ENCODE assay signal across 32 cellular contexts in the genomic region with DNA sequence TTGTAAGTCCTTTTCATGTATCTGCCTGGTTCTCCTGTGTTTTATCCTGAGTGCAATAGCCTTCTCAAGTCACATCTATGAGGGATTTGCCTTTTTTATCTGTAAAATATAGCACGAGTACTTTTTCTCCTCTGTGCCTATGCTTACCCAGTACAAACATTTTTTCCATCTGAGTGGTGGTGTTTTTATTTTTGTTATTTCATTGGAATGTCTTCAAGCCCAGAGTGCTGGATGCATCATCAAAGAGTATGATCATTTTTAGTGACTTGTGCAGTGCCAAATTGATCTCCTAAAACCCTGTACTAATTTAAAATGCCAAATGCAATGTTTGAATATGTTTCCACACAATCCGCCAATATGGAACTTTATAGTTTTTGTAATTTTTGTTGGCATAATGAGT.
"Had no signal": no experiment of that assay in that cellular context is flagged by ENCODE, and none has a peak within 500 bp of the region (broad histone marks: within the 10 kb centered on the region; RNA-seq: fewer than 3 reads in every experiment).

No MANE protein-coding gene starts in this region.

- H3K4me3 Mint-ChIP-seq: activated CD4-positive, alpha-beta memory T cell treated with anti-CD3 and anti-CD28 coated beads for 36 hours; activated naive CD4-positive, alpha-beta T cell treated with anti-CD3 and anti-CD28 coated beads, Interleukin-2, amount 10 ng/mL, durations not matched to agents 7 days and 5 days; activated naive CD8-positive, alpha-beta T cell treated with anti-CD3 and anti-CD28 coated beads, Interleukin-2, amount 10 ng/mL, durations not matched to agents 7 days and 5 days; activated T-cell treated with anti-CD3 and anti-CD28 coated beads, Interleukin-2, amount 50 U/mL, for 24 hours; effector memory CD8-positive, alpha-beta T cell; naive thymus-derived CD4-positive, alpha-beta T cell; stimulated activated naive B cell treated with anti-CD40 and anti-IgM and Interleukin-4, amounts not matched to agents 10 μg/mL and 1 μg/mL and 100 μg/mL, for 72 hours had no signal

- FAIRE-seq: endothelial cell of umbilical vein, keratinocyte had no signal

- H3K9me3 ChIP-seq: psoas muscle, sigmoid colon, stomach, thyroid gland, upper lobe of left lung, vagina had no signal

- DNase-seq: activated CD4-positive, alpha-beta memory T cell treated with anti-CD3 and anti-CD28 coated beads for 36 hours; activated CD4-positive, alpha-beta T cell treated with anti-CD3 and anti-CD28 coated beads for 48 hours; activated CD8-positive, alpha-beta memory T cell treated with anti-CD3 and anti-CD28 coated beads, Interleukin-2, amount 50 U/mL, for 48 hours; activated gamma-delta T cell; activated naive CD4-positive, alpha-beta T cell treated with anti-CD3 and anti-CD28 coated beads, Interleukin-2, amount 10 ng/mL, durations not matched to agents 7 days and 5 days; activated naive CD8-positive, alpha-beta T cell treated with anti-CD3 and anti-CD28 coated beads, Interleukin-2, amount 10 ng/mL, durations not matched to agents 7 days and 5 days; activated T-cell treated with anti-CD3 and anti-CD28 coated beads, Interleukin-2, amount 50 U/mL, for 24 hours; amniotic stem cell; caudate nucleus; cortex of kidney; effector memory CD8-positive, alpha-beta T cell; foreskin melanocyte; left cardiac atrium; left ventricle myocardium superior; mammary epithelial cell; naive thymus-derived CD4-positive, alpha-beta T cell; nucleus accumbens; psoas muscle; sigmoid colon; stimulated activated CD4-positive, alpha-beta T cell treated with anti-CD3 and anti-CD28 coated beads, Interleukin-15, amount 100 ng/mL, for 24 hours; stimulated activated CD4-positive, alpha-beta T cell treated with anti-CD3 and anti-CD28 coated beads, Interleukin-2, amount 100 ng/mL, for 24 hours; stimulated activated naive B cell treated with anti-CD40 and anti-IgM and Interleukin-4, amounts not matched to agents 10 μg/mL and 1 μg/mL and 100 μg/mL, for 72 hours; stomach; T1000; thyroid gland; upper lobe of left lung; WERI-Rb-1 had no signal

- H2AFZ ChIP-seq: parathyroid adenoma had no signal

- H3K9me3 Mint-ChIP-seq: activated CD4-positive, alpha-beta memory T cell treated with anti-CD3 and anti-CD28 coated beads for 36 hours; activated naive CD4-positive, alpha-beta T cell treated with anti-CD3 and anti-CD28 coated beads, Interleukin-2, amount 10 ng/mL, durations not matched to agents 7 days and 5 days; activated naive CD8-positive, alpha-beta T cell treated with anti-CD3 and anti-CD28 coated beads, Interleukin-2, amount 10 ng/mL, durations not matched to agents 7 days and 5 days; activated T-cell treated with anti-CD3 and anti-CD28 coated beads, Interleukin-2, amount 50 U/mL, for 24 hours; effector memory CD8-positive, alpha-beta T cell; stimulated activated naive B cell treated with anti-CD40 and anti-IgM and Interleukin-4, amounts not matched to agents 10 μg/mL and 1 μg/mL and 100 μg/mL, for 72 hours had no signal

- H3K27ac Mint-ChIP-seq: activated CD4-positive, alpha-beta memory T cell treated with anti-CD3 and anti-CD28 coated beads for 36 hours; activated naive CD4-positive, alpha-beta T cell treated with anti-CD3 and anti-CD28 coated beads, Interleukin-2, amount 10 ng/mL, durations not matched to agents 7 days and 5 days; activated naive CD8-positive, alpha-beta T cell treated with anti-CD3 and anti-CD28 coated beads, Interleukin-2, amount 10 ng/mL, durations not matched to agents 7 days and 5 days; activated T-cell treated with anti-CD3 and anti-CD28 coated beads, Interleukin-2, amount 50 U/mL, for 24 hours; effector memory CD8-positive, alpha-beta T cell; naive thymus-derived CD4-positive, alpha-beta T cell; stimulated activated naive B cell treated with anti-CD40 and anti-IgM and Interleukin-4, amounts not matched to agents 10 μg/mL and 1 μg/mL and 100 μg/mL, for 72 hours had no signal

- ATAC-seq: activated CD4-positive, CD25-positive, alpha-beta regulatory T cell treated with anti-CD3 and anti-CD28 coated beads, Interleukin-2, amount 50 U/mL, for 24 hours; effector memory CD8-positive, alpha-beta T cell; left cardiac atrium; left ventricle myocardium superior; naive thymus-derived CD4-positive, alpha-beta T cell; psoas muscle; stimulated activated naive B cell treated with anti-CD40 and anti-IgM and Interleukin-4, amounts not matched to agents 10 μg/mL and 1 μg/mL and 100 μg/mL, for 72 hours had no signal

- H3K27ac ChIP-seq: parathyroid adenoma, psoas muscle, sigmoid colon, stomach, thyroid gland, upper lobe of left lung, vagina, WERI-Rb-1 had no signal

- H3K4me3 ChIP-seq: psoas muscle, sigmoid colon, stomach, thyroid gland, upper lobe of left lung, vagina had no signal

- H3K27me3 ChIP-seq: sigmoid colon, stomach, thyroid gland, upper lobe of left lung, vagina had no signal

- H3K27me3 Mint-ChIP-seq: activated CD4-positive, alpha-beta memory T cell treated with anti-CD3 and anti-CD28 coated beads for 36 hours; activated naive CD4-positive, alpha-beta T cell treated with anti-CD3 and anti-CD28 coated beads, Interleukin-2, amount 10 ng/mL, durations not matched to agents 7 days and 5 days; activated naive CD8-positive, alpha-beta T cell treated with anti-CD3 and anti-CD28 coated beads, Interleukin-2, amount 10 ng/mL, durations not matched to agents 7 days and 5 days; activated T-cell treated with anti-CD3 and anti-CD28 coated beads, Interleukin-2, amount 50 U/mL, for 24 hours; effector memory CD8-positive, alpha-beta T cell; naive thymus-derived CD4-positive, alpha-beta T cell; stimulated activated naive B cell treated with anti-CD40 and anti-IgM and Interleukin-4, amounts not matched to agents 10 μg/mL and 1 μg/mL and 100 μg/mL, for 72 hours had no signal

- H3K79me2 ChIP-seq: parathyroid adenoma had no signal

- H3K36me3 ChIP-seq: thyroid gland, WERI-Rb-1 had no signal

- H3K9ac ChIP-seq: parathyroid adenoma had no signal
